ENCODE assay signal across 19 cellular contexts in the genomic region with DNA sequence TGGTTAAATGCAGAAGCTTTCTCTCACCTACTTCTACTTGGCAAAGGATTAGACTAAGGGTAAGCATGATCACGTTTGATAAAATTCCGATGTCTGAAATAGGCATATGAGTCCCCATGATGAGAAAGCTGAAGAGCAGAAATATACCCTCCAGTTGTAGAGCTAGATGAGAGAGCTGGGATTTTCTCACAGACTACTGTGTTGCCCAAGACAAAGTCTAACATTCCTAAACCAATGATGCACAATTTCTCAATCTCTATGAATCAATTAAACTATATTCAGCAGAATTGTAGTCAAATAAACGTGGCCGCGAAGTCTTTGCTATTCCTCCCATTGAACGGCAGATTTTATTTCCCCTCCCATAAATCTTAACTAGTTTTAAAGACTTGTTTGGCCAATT.
"Had no signal": no experiment of that assay in that cellular context is flagged by ENCODE, and none has a peak within 500 bp of the region (broad histone marks: within the 10 kb centered on the region; RNA-seq: fewer than 3 reads in every experiment).

No MANE protein-coding gene starts in this region.

- H3K4me3 ChIP-seq: body of pancreas, colonic mucosa, left lung, skin epidermis, suprapubic skin, transverse colon, uterus had no signal

- H3K27ac ChIP-seq: body of pancreas, colonic mucosa, left lung, skin epidermis, suprapubic skin, transverse colon, uterus had no signal

- H3K4me1 ChIP-seq: body of pancreas, colonic mucosa, left lung, suprapubic skin, transverse colon, uterus had no signal

- H3K9me3 ChIP-seq: body of pancreas, colonic mucosa, left lung, suprapubic skin, transverse colon, uterus had no signal

- H3K27me3 ChIP-seq: body of pancreas, colonic mucosa, left lung, suprapubic skin, transverse colon, uterus had no signal

- DNase-seq: activated CD4-positive, alpha-beta T cell treated with anti-CD3 and anti-CD28 coated beads for 48 hours; activated CD4-positive, CD25-positive, alpha-beta regulatory T cell; activated CD8-positive, alpha-beta T cell treated with anti-CD3 and anti-CD28 coated beads for 36 hours; activated naive CD4-positive, alpha-beta T cell treated with Interleukin-2 at 50 U/mL for 16 hours; activated naive CD8-positive, alpha-beta T cell treated with anti-CD3 and anti-CD28 coated beads, Interleukin-2, amount 10 ng/mL, durations not matched to agents 7 days and 5 days; activated T-cell treated with anti-CD3 and anti-CD28 coated beads, Interleukin-2, amount 50 U/mL, for 24 hours; body of pancreas; central memory CD4-positive, alpha-beta T cell; colonic mucosa; left lung; stimulated activated naive CD8-positive, alpha-beta T cell treated with anti-CD3 and anti-CD28 coated beads, Interleukin-15, amount 100 ng/mL, for 72 hours; T-cell; T-helper 9 cell; transverse colon; uterus had no signal

- ATAC-seq: activated CD8-positive, alpha-beta T cell treated with anti-CD3 and anti-CD28 coated beads for 36 hours; body of pancreas; esophagus mucosa; left lung; stimulated activated naive CD8-positive, alpha-beta T cell treated with anti-CD3 and anti-CD28 coated beads, Interleukin-15, amount 100 ng/mL, for 72 hours; T-cell had no signal

- H3K36me3 ChIP-seq: colonic mucosa, left lung, suprapubic skin, transverse colon, uterus had no signal

- FAIRE-seq: endometrium had no signal
